23 cellular contexts compared by ENCODE assay signal in the genomic region with DNA sequence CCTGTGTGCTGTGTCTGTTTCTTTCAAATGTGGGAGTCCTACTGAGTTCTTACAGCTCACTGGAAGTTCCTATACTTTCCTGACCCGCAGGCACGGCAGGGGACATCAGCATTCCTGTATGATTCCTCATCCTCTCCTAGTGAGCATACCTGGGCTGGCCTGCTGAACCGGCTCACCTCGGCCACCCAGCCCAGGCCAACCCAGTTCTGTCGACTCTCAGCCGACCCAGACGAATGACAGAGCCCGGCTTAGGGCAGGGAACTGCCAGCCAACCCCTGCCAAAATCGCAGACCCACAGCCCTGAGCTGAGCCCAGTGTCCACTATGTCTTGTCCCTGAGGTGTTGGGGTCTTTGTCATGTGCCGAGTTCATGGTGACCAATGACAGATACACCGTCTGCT.
DNase-seq lines count a peak whose midpoint lies in the region; ATAC-seq and TF ChIP-seq lines count a peak whose summit lies in the region.
"Had no signal": no experiment of that assay in that cellular context is flagged by ENCODE, and none has a peak within 500 bp of the region (broad histone marks: within the 10 kb centered on the region; RNA-seq: fewer than 3 reads in every experiment).

No MANE protein-coding gene starts in this region.

- TF ChIP-seq CTCF in LNCaP clone FGC (IDR thresholded peaks at IDR 0.05; ENCODE audit: control insufficient read depth, extremely low read depth, insufficient read depth), result no peak
- no peak for TF ChIP-seq CTCF in endodermal cell (conservative IDR thresholded peaks at IDR 0.05)

- peak overlapping the region; percentile 76 for H3K27ac Mint-ChIP-seq in endodermal cell
- H3K27ac Mint-ChIP-seq: activated naive CD8-positive, alpha-beta T cell treated with anti-CD3 and anti-CD28 coated beads, Interleukin-2, amount 50 U/mL, for 24 hours; CD4-positive, alpha-beta memory T cell; mesothelial cell of epicardium; natural killer cell treated with Interleukin-12 subunit alpha and Interleukin-12 subunit beta and Interleukin-15 and Interleukin-18, amount 100 ng/mL, for 72 hours had no signal

- H3K27me3 Mint-ChIP-seq in endodermal cell (ENCODE audit: insufficient read depth), result no peaks in the 10 kb centered on the region
- H3K27me3 Mint-ChIP-seq: activated naive CD8-positive, alpha-beta T cell treated with anti-CD3 and anti-CD28 coated beads, Interleukin-2, amount 50 U/mL, for 24 hours; natural killer cell treated with Interleukin-12 subunit alpha and Interleukin-12 subunit beta and Interleukin-15 and Interleukin-18, amount 100 ng/mL, for 72 hours had no signal

- peaks cover 17% of the 10 kb centered on the region for H3K79me1 ChIP-seq in trophoblast cell (ENCODE audit: low read length)

- no peaks in the 10 kb centered on the region for H3K9me3 Mint-ChIP-seq in endodermal cell
- H3K9me3 Mint-ChIP-seq: activated naive CD8-positive, alpha-beta T cell treated with anti-CD3 and anti-CD28 coated beads, Interleukin-2, amount 50 U/mL, for 24 hours; CD4-positive, alpha-beta memory T cell; mesothelial cell of epicardium; natural killer cell treated with Interleukin-12 subunit alpha and Interleukin-12 subunit beta and Interleukin-15 and Interleukin-18, amount 100 ng/mL, for 72 hours had no signal

- H2AK5ac ChIP-seq in trophoblast cell (ENCODE audit: low read length), result peak overlapping the region; percentile 64

- H3K9me3 ChIP-seq in endodermal cell (ENCODE audit: control insufficient read depth, low read length) (no peaks in the 10 kb centered on the region), trophoblast cell (ENCODE audit: insufficient read depth, low read depth, low read length) (no peaks in the 10 kb centered on the region)
- H3K9me3 ChIP-seq: psoas muscle had no signal

- peak overlapping the region; percentile 39 for H4K12ac ChIP-seq in trophoblast cell (ENCODE audit: low read depth, low read length)

- no peak overlapping the region for H3K23ac ChIP-seq in trophoblast cell (ENCODE audit: low read length)

- H3K9ac ChIP-seq in endodermal cell (ENCODE audit: extremely low read depth, low read length, poor library complexity, severe bottlenecking) (no peak overlapping the region), trophoblast cell (ENCODE audit: low read length) (no peak overlapping the region)

- H3K27me3 ChIP-seq in endodermal cell (ENCODE audit: control insufficient read depth, insufficient read depth, low read length, poor library complexity, severe bottlenecking) (no peaks in the 10 kb centered on the region), trophoblast cell (ENCODE audit: insufficient read depth, low read length) (no peaks in the 10 kb centered on the region)
- H3K27me3 ChIP-seq: foreskin keratinocyte had no signal

- peak overlapping the region; percentile 97 for H3K18ac ChIP-seq in trophoblast cell (ENCODE audit: low read length)

- H3K4me3 Mint-ChIP-seq in endodermal cell, result no peak overlapping the region
- H3K4me3 Mint-ChIP-seq: activated naive CD8-positive, alpha-beta T cell treated with anti-CD3 and anti-CD28 coated beads, Interleukin-2, amount 50 U/mL, for 24 hours; CD4-positive, alpha-beta memory T cell; mesothelial cell of epicardium; natural killer cell treated with Interleukin-12 subunit alpha and Interleukin-12 subunit beta and Interleukin-15 and Interleukin-18, amount 100 ng/mL, for 72 hours had no signal

- DNase-seq in Daoy (ENCODE audit: low read depth) (peak; percentile 61), LNCaP clone FGC (ENCODE audit: low read depth) (peak; percentile 18), endodermal cell (peak; percentile 93), trophoblast cell (peak; percentile 93 to 95), NCI-H1930 (lab: John Stamatoyannopoulos, UW) (no peak), putamen (ENCODE audit: low spot score) (no peak)
- DNase-seq: activated naive CD8-positive, alpha-beta T cell treated with anti-CD3 and anti-CD28 coated beads, Interleukin-2, amount 50 U/mL, for 24 hours; CD4-positive, alpha-beta memory T cell; hypothalamus; left cardiac atrium; NCI-H226; NCI-H82; psoas muscle; small intestine; stimulated activated CD4-positive, alpha-beta T cell treated with anti-CD3 and anti-CD28 coated beads, Interleukin-4, amount 100 ng/mL, for 4 hours had no signal

- H3K4me1 Mint-ChIP-seq in endodermal cell, result peaks cover 25% of the 10 kb centered on the region
- H3K4me1 Mint-ChIP-seq: activated naive CD8-positive, alpha-beta T cell treated with anti-CD3 and anti-CD28 coated beads, Interleukin-2, amount 50 U/mL, for 24 hours had no signal

- H4K91ac ChIP-seq in trophoblast cell (ENCODE audit: low read depth, low read length), result peak overlapping the region; percentile 91

- peak overlapping the region; percentile 99 for H2BK12ac ChIP-seq in trophoblast cell (ENCODE audit: low read length)

- peak overlapping the region; percentile 85 for H4K8ac ChIP-seq in trophoblast cell (ENCODE audit: low read depth, low read length)

- H3K27ac ChIP-seq in endodermal cell (ENCODE audit: low read depth, low read length), result no peak overlapping the region
- peak overlapping the region; percentile 90 for H3K27ac ChIP-seq in trophoblast cell (ENCODE audit: low read depth, low read length)
- H3K27ac ChIP-seq: foreskin keratinocyte, psoas muscle, SK-N-MC had no signal

- peaks cover 4% of the 10 kb centered on the region for H3K4me1 ChIP-seq in endodermal cell (ENCODE audit: control insufficient read depth, insufficient read depth, low read length)
- peaks cover 9 to 24% of the 10 kb centered on the region in 2 experiments for H3K4me1 ChIP-seq in trophoblast cell (ENCODE audit: control insufficient read depth in 1 of 2, insufficient read depth in 2 of 2, low read length in 2 of 2)
- H3K4me1 ChIP-seq: foreskin keratinocyte, psoas muscle had no signal

- H2AFZ ChIP-seq in trophoblast cell (ENCODE audit: insufficient read depth, low read length, poor library complexity), result peak overlapping the region; percentile 78

- peak overlapping the region; percentile 98 for H2BK5ac ChIP-seq in trophoblast cell (ENCODE audit: low read depth, low read length, poor library complexity)

- H3K4me2 ChIP-seq in trophoblast cell (ENCODE audit: low read length), result peak overlapping the region; percentile 12

- no peak overlapping the region for H3K4me3 ChIP-seq in LNCaP clone FGC (ENCODE audit: low read depth, low read length)
- H3K4me3 ChIP-seq in endodermal cell (ENCODE audit: low read length), result no peak overlapping the region
- H3K4me3 ChIP-seq in trophoblast cell (ENCODE audit: low read depth, low read length), result no peak overlapping the region
- H3K4me3 ChIP-seq: psoas muscle, SK-N-MC had no signal

- H3K14ac ChIP-seq in trophoblast cell (ENCODE audit: low read length), result peak overlapping the region; percentile 86

- H2BK120ac ChIP-seq in trophoblast cell (ENCODE audit: insufficient read depth, low read length, poor library complexity), result peak overlapping the region; percentile 97

- no peaks in the 10 kb centered on the region for H3K36me3 ChIP-seq in endodermal cell (ENCODE audit: control insufficient read depth, insufficient read depth, low read length)
- no peaks in the 10 kb centered on the region for H3K36me3 ChIP-seq in trophoblast cell (ENCODE audit: control insufficient read depth in 1 of 2, insufficient read depth in 2 of 2, low read length in 2 of 2)

- no peak for ATAC-seq in GM18873 (IDR thresholded peaks at IDR 0.05; ENCODE audit: low FRiP score, unreplicated experiment)
- no peak for ATAC-seq in HG03571 (IDR thresholded peaks at IDR 0.05; ENCODE audit: unreplicated experiment)
- ATAC-seq: activated CD4-positive, CD25-positive, alpha-beta regulatory T cell treated with anti-CD3 and anti-CD28 coated beads, Interleukin-2, amount 50 U/mL, for 24 hours; activated naive CD8-positive, alpha-beta T cell treated with anti-CD3 and anti-CD28 coated beads, Interleukin-2, amount 50 U/mL, for 24 hours; foreskin keratinocyte; left cardiac atrium; natural killer cell treated with Interleukin-12 subunit alpha and Interleukin-12 subunit beta and Interleukin-15 and Interleukin-18, amount 100 ng/mL, for 72 hours; Panc1; psoas muscle had no signal

- WGBS in endodermal cell (ENCODE audit: insufficient coverage in 1 of 2, insufficient read length in 1 of 2), 2 experiments, result 52 to 74% methylated on average over 4 to 11 of the region's 11 CpGs
- no CpG with 5 or more reads among the region's 11 CpGs for WGBS in trophoblast cell (ENCODE audit: extremely low coverage, insufficient coverage, insufficient read length)

- peak overlapping the region; percentile 84 for H3K4ac ChIP-seq in trophoblast cell (ENCODE audit: low read depth, low read length)

- no peaks in the 10 kb centered on the region for H3K36me3 Mint-ChIP-seq in endodermal cell (ENCODE audit: low read depth)
- H3K36me3 Mint-ChIP-seq: CD4-positive, alpha-beta memory T cell; mesothelial cell of epicardium; natural killer cell treated with Interleukin-12 subunit alpha and Interleukin-12 subunit beta and Interleukin-15 and Interleukin-18, amount 100 ng/mL, for 72 hours had no signal

- H3K79me2 ChIP-seq in trophoblast cell (ENCODE audit: control insufficient read depth, insufficient read depth, low read length, poor library complexity), result no peaks in the 10 kb centered on the region

Comparison
In these comparisons a context has a peak if more than half of its experiments do, and no peak if none do; other contexts are left out.
1. DNase-seq: peak in Daoy (single experiment), LNCaP clone FGC (single experiment), endodermal cell (single experiment) and trophoblast cell (2 of 2); none in NCI-H1930 (0 of 2) and putamen (single experiment).